Comparison of ENCODE assay signal across 1 cellular context in genomic region chr2:22244-22643, GRCh38. TPM values are rescaled to one million over a fixed set of nuclear protein-coding genes. Genes with fewer than 3 reads are reported as not detected.
"Had no signal": no experiment of that assay in that cellular context is flagged by ENCODE, and none has a peak within 500 bp of the region (broad histone marks: within the 10 kb centered on the region; RNA-seq: fewer than 3 reads in every experiment).

No MANE protein-coding gene starts in this region.

RNA-seq across cellular contexts. Expression of gene FAM110C, which starts 24.1 kb away (rescaled TPM):
- total RNA-seq: osteocyte had no signal
